Comparison of ENCODE assay signal across 26 cellular contexts in genomic region chr22:49365910-49366309, GRCh38.
DNase-seq lines count a peak whose midpoint lies in the region; ATAC-seq and TF ChIP-seq lines count a peak whose summit lies in the region.
"Had no signal": no experiment of that assay in that cellular context is flagged by ENCODE, and none has a peak within 500 bp of the region (broad histone marks: within the 10 kb centered on the region; RNA-seq: fewer than 3 reads in every experiment).

No MANE protein-coding gene starts in this region.

- POLR2A ChIA-PET in PC-3 (lab: Charles Lee; ENCODE audit: unreplicated experiment), result no interaction called here

- no peak for TF ChIP-seq POLR2A in vagina (IDR thresholded peaks at IDR 0.05)

- H3K79me2 ChIP-seq in PC-3 (ENCODE audit: low read length), result no peaks in the 10 kb centered on the region

- no TSS peak for BruUV-seq in PC-3 (replicated peaks; lab: Mats Ljungman, UMichigan)

- H3K4me2 ChIP-seq in PC-3 (ENCODE audit: low read length), result no peak overlapping the region
- H3K4me2 ChIP-seq: GM23338 had no signal

- no peaks in the 10 kb centered on the region for H3K36me3 Mint-ChIP-seq in neural crest cell (ENCODE audit: low read depth)
- H3K36me3 Mint-ChIP-seq: CD8-positive, alpha-beta T cell; type B pancreatic cell had no signal

- H3K9me3 ChIP-seq in vagina (no peaks in the 10 kb centered on the region), PC-3 (ENCODE audit: low read length) (no peaks in the 10 kb centered on the region)
- H3K9me3 ChIP-seq in effector memory CD4-positive, alpha-beta T cell (ENCODE audit: control insufficient read depth, low read length), result no peaks in the 10 kb centered on the region
- H3K9me3 ChIP-seq: body of pancreas had no signal

- CTCF ChIA-PET in PC-3 (lab: Charles Lee), result no interaction called here

- no peaks in the 10 kb centered on the region for H3F3A ChIP-seq in PC-3 (ENCODE audit: low read length, unreplicated experiment)

- no peak overlapping the region for H3K4me3 ChIP-seq in vagina
- no peak overlapping the region for H3K4me3 ChIP-seq in effector memory CD4-positive, alpha-beta T cell (ENCODE audit: insufficient read depth, low read depth, low read length, poor library complexity, severe bottlenecking)
- no peak overlapping the region for H3K4me3 ChIP-seq in PC-3 (ENCODE audit: low read length)
- H3K4me3 ChIP-seq: body of pancreas, GM23338, SJSA1, skin epidermis had no signal

- no peak overlapping the region for H2AFZ ChIP-seq in PC-3 (ENCODE audit: low read length)
- H2AFZ ChIP-seq: GM23338 had no signal

- no peak for TF ChIP-seq CTCF in neural crest cell (conservative IDR thresholded peaks at IDR 0.05)
- TF ChIP-seq CTCF in vagina (IDR thresholded peaks at IDR 0.05), result no peak
- no peak for TF ChIP-seq CTCF in PC-3 (conservative IDR thresholded peaks at IDR 0.05; ENCODE audit: low read depth, low read length)

- no peak overlapping the region for H3K27ac ChIP-seq in vagina
- H3K27ac ChIP-seq in effector memory CD4-positive, alpha-beta T cell (ENCODE audit: insufficient read depth, low read length, poor library complexity, severe bottlenecking), result no peak overlapping the region
- H3K27ac ChIP-seq in PC-3 (ENCODE audit: low read length), result no peak overlapping the region
- H3K27ac ChIP-seq: body of pancreas, foreskin keratinocyte, SJSA1, skin epidermis had no signal

- H3K27me3 ChIP-seq in vagina (no peaks in the 10 kb centered on the region), PC-3 (ENCODE audit: low read length) (peaks cover 21% of the 10 kb centered on the region; the same call in 1 of the 2 replicates)
- no peaks in the 10 kb centered on the region for H3K27me3 ChIP-seq in effector memory CD4-positive, alpha-beta T cell (replicated peaks; ENCODE audit: control insufficient read depth, insufficient read depth, low read length, poor library complexity, severe bottlenecking)
- H3K27me3 ChIP-seq: body of pancreas, foreskin keratinocyte, SJSA1 had no signal

- H3K4me1 ChIP-seq in vagina, result no peaks in the 10 kb centered on the region
- H3K4me1 ChIP-seq in effector memory CD4-positive, alpha-beta T cell (ENCODE audit: control insufficient read depth, insufficient read depth, low read length, poor library complexity, severe bottlenecking), result no peaks in the 10 kb centered on the region
- H3K4me1 ChIP-seq in PC-3 (ENCODE audit: insufficient read depth, low read length), result no peaks in the 10 kb centered on the region
- H3K4me1 ChIP-seq: body of pancreas, foreskin keratinocyte, SJSA1 had no signal

- ATAC-seq in Right ventricle myocardium inferior (peak; percentile 37), PC-3 (no peak)
- ATAC-seq: activated naive CD8-positive, alpha-beta T cell treated with anti-CD3 and anti-CD28 coated beads, Interleukin-2, amount 50 U/mL, for 24 hours; body of pancreas; CD8-positive, alpha-beta T cell; esophagus mucosa; foreskin keratinocyte; GM23338 had no signal

- peak overlapping the region; percentile 7 for H3K27ac Mint-ChIP-seq in neural crest cell (ENCODE audit: unreplicated experiment)
- H3K27ac Mint-ChIP-seq: activated naive CD8-positive, alpha-beta T cell treated with anti-CD3 and anti-CD28 coated beads, Interleukin-2, amount 50 U/mL, for 24 hours; activated T-cell treated with anti-CD3 and anti-CD28 coated beads, Interleukin-2, amount 50 U/mL, for 24 hours; CD8-positive, alpha-beta T cell; GM23338; T-helper 1 cell treated with Interleukin-12 subunit alpha and Interleukin-12 subunit beta and Interleukin-4 antibody, amounts not matched to agents 30 μg/mL and 1 μg/mL, for 36 hours; type B pancreatic cell had no signal

- H3K27me3 Mint-ChIP-seq in neural crest cell (ENCODE audit: low read depth), result peaks cover 11% of the 10 kb centered on the region

- no peaks in the 10 kb centered on the region for H3K36me3 ChIP-seq in vagina
- no peaks in the 10 kb centered on the region for H3K36me3 ChIP-seq in effector memory CD4-positive, alpha-beta T cell (ENCODE audit: control insufficient read depth, insufficient read depth, low read length)
- no peaks in the 10 kb centered on the region for H3K36me3 ChIP-seq in PC-3 (ENCODE audit: low read depth, low read length)
- H3K36me3 ChIP-seq: SJSA1 had no signal

- no peak overlapping the region for H3K4me3 Mint-ChIP-seq in neural crest cell
- H3K4me3 Mint-ChIP-seq: activated naive CD8-positive, alpha-beta T cell treated with anti-CD3 and anti-CD28 coated beads, Interleukin-2, amount 50 U/mL, for 24 hours; activated T-cell treated with anti-CD3 and anti-CD28 coated beads, Interleukin-2, amount 50 U/mL, for 24 hours; CD8-positive, alpha-beta T cell; GM23338; T-helper 1 cell treated with Interleukin-12 subunit alpha and Interleukin-12 subunit beta and Interleukin-4 antibody, amounts not matched to agents 30 μg/mL and 1 μg/mL, for 36 hours; type B pancreatic cell had no signal

- no peak overlapping the region for H3K9ac ChIP-seq in PC-3 (ENCODE audit: low read length)

- intact Hi-C loops in Right ventricle myocardium inferior (cut with DNase I) (no loop called here), cardiac septum (cut with DNase I) (no loop called here), vagina (cut with DNase I) (no loop called here), PC-3 (cut with micrococcal nuclease) (no loop called here)

- no peaks in the 10 kb centered on the region for H3K9me2 ChIP-seq in PC-3 (replicated peaks; ENCODE audit: low read length)

- DNase-seq in Right ventricle myocardium inferior (ENCODE audit: missing footprints) (no peak), cardiac septum (ENCODE audit: low spot score) (no peak), SHP77 treated with DMSO at 0.1 percent for 48 hours (lab: John Stamatoyannopoulos, UW) (peak; percentile 88), neural crest cell (ENCODE audit: low read depth, low spot score) (no peak), vagina (ENCODE audit: extremely low spot score in 2 of 2) (peak; percentile 42 to 64), germinal center (ENCODE audit: low spot score) (no peak), PC-3 (no peak)
- DNase-seq in effector memory CD4-positive, alpha-beta T cell, result no peak
- DNase-seq: activated CD4-positive, alpha-beta T cell treated with anti-CD3 and anti-CD28 coated beads for 1 hour; activated gamma-delta T cell treated with Interleukin-2 at 50 U/mL for 16 hours; activated naive CD8-positive, alpha-beta T cell treated with anti-CD3 and anti-CD28 coated beads, Interleukin-2, amount 50 U/mL, for 24 hours; activated T-cell treated with anti-CD3 and anti-CD28 coated beads, Interleukin-2, amount 50 U/mL, for 24 hours; DMS153; effector CD8-positive, alpha-beta T cell; foreskin keratinocyte; KBM-7; NCI-H1694 treated with DMSO at 0.1 percent for 48 hours; stimulated activated CD4-positive, alpha-beta T cell treated with anti-CD3 and anti-CD28 coated beads, Interleukin-1b, Interleukin-23, amount 100 ng/mL, for 48 hours had no signal

- H4K20me1 ChIP-seq in PC-3 (ENCODE audit: low read length), result no peaks in the 10 kb centered on the region

- peaks cover 7% of the 10 kb centered on the region for H3K4me1 Mint-ChIP-seq in neural crest cell
- H3K4me1 Mint-ChIP-seq: activated naive CD8-positive, alpha-beta T cell treated with anti-CD3 and anti-CD28 coated beads, Interleukin-2, amount 50 U/mL, for 24 hours; GM23338 had no signal

- H3K9me3 Mint-ChIP-seq in neural crest cell, result no peaks in the 10 kb centered on the region
- H3K9me3 Mint-ChIP-seq: activated naive CD8-positive, alpha-beta T cell treated with anti-CD3 and anti-CD28 coated beads, Interleukin-2, amount 50 U/mL, for 24 hours; activated T-cell treated with anti-CD3 and anti-CD28 coated beads, Interleukin-2, amount 50 U/mL, for 24 hours; CD8-positive, alpha-beta T cell; GM23338; T-helper 1 cell treated with Interleukin-12 subunit alpha and Interleukin-12 subunit beta and Interleukin-4 antibody, amounts not matched to agents 30 μg/mL and 1 μg/mL, for 36 hours; type B pancreatic cell had no signal

Comparison
In these comparisons a context has a peak if more than half of its experiments do, and no peak if none do; other contexts are left out.
1. DNase-seq: peak in SHP77 treated with DMSO at 0.1 percent for 48 hours (single experiment) and vagina (2 of 2); none in Right ventricle myocardium inferior (single experiment), cardiac septum (single experiment), neural crest cell (single experiment), germinal center (single experiment), effector memory CD4-positive, alpha-beta T cell (0 of 3) and PC-3 (single experiment).